Comparison of ENCODE assay signal across 25 cellular contexts in the genomic region with DNA sequence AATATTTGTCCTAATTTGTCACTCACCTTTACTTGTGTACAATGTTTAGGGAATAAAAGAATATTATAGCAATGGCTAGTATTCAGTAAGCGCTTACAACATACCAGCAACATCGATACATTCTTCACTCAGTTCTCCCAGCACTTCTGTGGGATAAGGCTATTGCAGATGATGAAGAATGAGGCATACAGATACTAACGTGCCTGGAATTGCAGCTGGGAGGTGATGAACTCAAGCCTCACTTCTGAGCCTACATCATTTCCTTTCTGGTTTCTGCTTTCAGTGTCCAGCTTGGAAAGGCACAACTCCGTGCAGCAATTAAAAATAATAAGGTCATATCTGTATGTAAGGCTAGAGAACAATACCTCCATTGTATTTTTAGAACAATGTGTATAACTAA.
"Had no signal": no experiment of that assay in that cellular context is flagged by ENCODE, and none has a peak within 500 bp of the region (broad histone marks: within the 10 kb centered on the region; RNA-seq: fewer than 3 reads in every experiment).

No MANE protein-coding gene starts in this region.

- H3K79me2 ChIP-seq: hepatocyte had no signal

- DNase-seq: activated CD4-positive, alpha-beta T cell treated with anti-CD3 and anti-CD28 coated beads, Interleukin-2, amount 10 ng/mL, durations not matched to agents 7 days and 5 days; activated CD4-positive, CD25-positive, alpha-beta regulatory T cell treated with anti-CD3 and anti-CD28 coated beads, Interleukin-2, amount 50 U/mL, for 72 hours; activated CD8-positive, alpha-beta memory T cell treated with anti-CD3 and anti-CD28 coated beads, Interleukin-2, amount 10 ng/mL, durations not matched to agents 7 days and 5 days; activated CD8-positive, alpha-beta T cell treated with anti-CD3 and anti-CD28 coated beads for 36 hours; activated effector memory CD4-positive, alpha-beta T cell treated with anti-CD3 and anti-CD28 coated beads, Interleukin-2, amount 50 U/mL, for 16 hours; activated naive CD4-positive, alpha-beta T cell treated with anti-CD3 and anti-CD28 coated beads, Interleukin-2, amount 10 ng/mL, durations not matched to agents 7 days and 5 days; activated T-cell treated with anti-CD3 and anti-CD28 coated beads for 4 hours; amygdala; erythroblast; foreskin fibroblast; glutamatergic neuron; kidney glomerular epithelial cell; left lung; midbrain; natural killer cell; stimulated activated CD4-positive, alpha-beta T cell treated with anti-CD3 and anti-CD28 coated beads, Interleukin-15, amount 100 ng/mL, for 24 hours; stimulated activated CD8-positive, alpha-beta memory T cell treated with anti-CD3 and anti-CD28 coated beads, Interleukin-4, amount 100 ng/mL, for 48 hours; stimulated activated naive CD4-positive, alpha-beta T cell; testis; trophoblast cell; WERI-Rb-1 had no signal

- H3K4me3 ChIP-seq: hepatocyte, left lung, smooth muscle cell, testis, vagina had no signal

- H3K9me3 ChIP-seq: left lung, testis, vagina had no signal

- H3K36me3 ChIP-seq: left lung, vagina, WERI-Rb-1 had no signal

- H3K4me2 ChIP-seq: hepatocyte, smooth muscle cell had no signal

- H3K4me1 ChIP-seq: left lung, testis had no signal

- H3K27ac ChIP-seq: hepatocyte, left lung, testis, vagina, WERI-Rb-1 had no signal

- ATAC-seq: activated CD8-positive, alpha-beta memory T cell treated with anti-CD3 and anti-CD28 coated beads, Interleukin-2, amount 10 ng/mL, durations not matched to agents 7 days and 5 days; activated CD8-positive, alpha-beta T cell treated with anti-CD3 and anti-CD28 coated beads for 36 hours; left lung; natural killer cell; sciatic nerve had no signal

- H3K27me3 ChIP-seq: hepatocyte, left lung, testis, vagina had no signal

- H2AFZ ChIP-seq: hepatocyte had no signal
